26 cellular contexts compared by ENCODE assay signal in genomic region chr10:58016614-58017013, GRCh38.
"Had no signal": no experiment of that assay in that cellular context is flagged by ENCODE, and none has a peak within 500 bp of the region (broad histone marks: within the 10 kb centered on the region; RNA-seq: fewer than 3 reads in every experiment).

No MANE protein-coding gene starts in this region.

- H3K36me3 Mint-ChIP-seq: naive thymus-derived CD8-positive, alpha-beta T cell; stimulated activated memory B cell treated with anti-CD40 and anti-IgM and Interleukin-4, amounts not matched to agents 10 μg/mL and 1 μg/mL and 100 μg/mL, for 72 hours; type B pancreatic cell had no signal

- H3K4me3 Mint-ChIP-seq: dendritic cell treated with granulocyte-macrophage colony-stimulating factor and Interleukin-4, amounts not matched to agents 40 ng/mL and 50 ng/mL, for 4 days; naive thymus-derived CD8-positive, alpha-beta T cell; nephron progenitor cell; stimulated activated memory B cell treated with anti-CD40 and anti-IgM and Interleukin-4, amounts not matched to agents 10 μg/mL and 1 μg/mL and 100 μg/mL, for 72 hours; type B pancreatic cell had no signal

- H3K4me1 ChIP-seq: colonic mucosa, esophagus squamous epithelium, heart right ventricle, lower lobe of right lung, prostate gland, sigmoid colon, testis, tibial artery had no signal

- H3K27ac Mint-ChIP-seq: dendritic cell treated with granulocyte-macrophage colony-stimulating factor and Interleukin-4, amounts not matched to agents 40 ng/mL and 50 ng/mL, for 4 days; naive thymus-derived CD8-positive, alpha-beta T cell; nephron progenitor cell; stimulated activated memory B cell treated with anti-CD40 and anti-IgM and Interleukin-4, amounts not matched to agents 10 μg/mL and 1 μg/mL and 100 μg/mL, for 72 hours; type B pancreatic cell had no signal

- FAIRE-seq: endothelial cell of umbilical vein, keratinocyte had no signal

- H3K9me3 ChIP-seq: colonic mucosa, lower lobe of right lung, prostate gland, sigmoid colon, testis, tibial artery had no signal

- H3K9me3 Mint-ChIP-seq: type B pancreatic cell had no signal

- H3K27ac ChIP-seq: colonic mucosa, esophagus squamous epithelium, heart right ventricle, lower lobe of right lung, prostate gland, sigmoid colon, testis, tibial artery had no signal

- H3K27me3 Mint-ChIP-seq: dendritic cell treated with granulocyte-macrophage colony-stimulating factor and Interleukin-4, amounts not matched to agents 40 ng/mL and 50 ng/mL, for 4 days; naive thymus-derived CD8-positive, alpha-beta T cell; stimulated activated memory B cell treated with anti-CD40 and anti-IgM and Interleukin-4, amounts not matched to agents 10 μg/mL and 1 μg/mL and 100 μg/mL, for 72 hours; type B pancreatic cell had no signal

- DNase-seq: colonic mucosa; effector CD8-positive, alpha-beta T cell; esophagus squamous epithelium; foreskin melanocyte; glutamatergic neuron; heart right ventricle; hypothalamus; left ventricle myocardium superior; lower lobe of right lung; naive thymus-derived CD8-positive, alpha-beta T cell; nephron progenitor cell; nucleus accumbens; right cardiac atrium; sigmoid colon; stimulated activated CD4-positive, alpha-beta T cell treated with anti-CD3 and anti-CD28 coated beads, Interleukin-2, amount 100 ng/mL, for 24 hours; stimulated activated CD4-positive, alpha-beta T cell treated with anti-CD3 and anti-CD28 coated beads, Interleukin-4, amount 100 ng/mL, for 24 hours; stimulated activated naive CD8-positive, alpha-beta T cell treated with anti-CD3 and anti-CD28 coated beads, Interleukin-15, Interleukin-2, amounts not matched to agents 100 U/mL and 50 U/mL, for 24 hours; substantia nigra; testis; tibial artery had no signal

- ATAC-seq: heart right ventricle; left ventricle myocardium superior; lower lobe of right lung; naive thymus-derived CD8-positive, alpha-beta T cell; right cardiac atrium; stimulated activated memory B cell treated with anti-CD40 and anti-IgM and Interleukin-4, amounts not matched to agents 10 μg/mL and 1 μg/mL and 100 μg/mL, for 72 hours; stimulated activated naive CD8-positive, alpha-beta T cell treated with anti-CD3 and anti-CD28 coated beads, Interleukin-15, Interleukin-2, amounts not matched to agents 100 U/mL and 50 U/mL, for 24 hours had no signal

- H3K27me3 ChIP-seq: colonic mucosa, esophagus squamous epithelium, heart right ventricle, sigmoid colon, testis, tibial artery had no signal

- H3K4me1 Mint-ChIP-seq: naive thymus-derived CD8-positive, alpha-beta T cell; nephron progenitor cell; stimulated activated memory B cell treated with anti-CD40 and anti-IgM and Interleukin-4, amounts not matched to agents 10 μg/mL and 1 μg/mL and 100 μg/mL, for 72 hours had no signal

- H3K4me3 ChIP-seq: colonic mucosa, esophagus squamous epithelium, heart right ventricle, lower lobe of right lung, prostate gland, sigmoid colon, testis, tibial artery had no signal

- H3K36me3 ChIP-seq: colonic mucosa, esophagus squamous epithelium, heart right ventricle, lower lobe of right lung, prostate gland, sigmoid colon, tibial artery had no signal
